Comparison of ENCODE assay signal across 1 cellular context in the genomic region with DNA sequence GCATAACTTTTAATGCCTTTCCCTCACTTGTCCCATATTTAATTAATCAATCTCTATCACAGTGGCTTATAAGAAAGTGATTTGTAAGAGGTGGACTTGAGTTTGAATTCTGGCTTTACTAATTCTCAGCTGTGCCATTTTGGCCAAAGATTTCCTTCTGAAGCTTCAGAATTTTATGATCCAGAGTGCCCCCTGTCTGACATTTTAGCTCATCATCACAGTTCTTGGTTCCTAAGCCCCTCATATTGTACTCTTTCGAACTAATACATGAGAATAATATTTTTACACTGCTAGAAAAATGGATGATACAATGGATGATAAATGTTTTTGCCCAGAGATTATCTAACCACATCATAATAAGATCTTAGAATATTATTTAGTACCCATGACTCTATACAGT.
TF ChIP-seq lines count a peak whose summit lies in the region.

No MANE protein-coding gene starts in this region.

TF ChIP-seq in WTC11, 78 proteins besides CTCF, POLR2A, EP300 and RAD21 (continued from another document):
- TF ChIP-seq, protein P1, sequence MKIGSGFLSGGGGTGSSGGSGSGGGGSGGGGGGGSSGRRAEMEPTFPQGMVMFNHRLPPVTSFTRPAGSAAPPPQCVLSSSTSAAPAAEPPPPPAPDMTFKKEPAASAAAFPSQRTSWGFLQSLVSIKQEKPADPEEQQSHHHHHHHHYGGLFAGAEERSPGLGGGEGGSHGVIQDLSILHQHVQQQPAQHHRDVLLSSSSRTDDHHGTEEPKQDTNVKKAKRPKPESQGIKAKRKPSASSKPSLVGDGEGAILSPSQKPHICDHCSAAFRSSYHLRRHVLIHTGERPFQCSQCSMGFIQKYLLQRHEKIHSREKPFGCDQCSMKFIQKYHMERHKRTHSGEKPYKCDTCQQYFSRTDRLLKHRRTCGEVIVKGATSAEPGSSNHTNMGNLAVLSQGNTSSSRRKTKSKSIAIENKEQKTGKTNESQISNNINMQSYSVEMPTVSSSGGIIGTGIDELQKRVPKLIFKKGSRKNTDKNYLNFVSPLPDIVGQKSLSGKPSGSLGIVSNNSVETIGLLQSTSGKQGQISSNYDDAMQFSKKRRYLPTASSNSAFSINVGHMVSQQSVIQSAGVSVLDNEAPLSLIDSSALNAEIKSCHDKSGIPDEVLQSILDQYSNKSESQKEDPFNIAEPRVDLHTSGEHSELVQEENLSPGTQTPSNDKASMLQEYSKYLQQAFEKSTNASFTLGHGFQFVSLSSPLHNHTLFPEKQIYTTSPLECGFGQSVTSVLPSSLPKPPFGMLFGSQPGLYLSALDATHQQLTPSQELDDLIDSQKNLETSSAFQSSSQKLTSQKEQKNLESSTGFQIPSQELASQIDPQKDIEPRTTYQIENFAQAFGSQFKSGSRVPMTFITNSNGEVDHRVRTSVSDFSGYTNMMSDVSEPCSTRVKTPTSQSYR (CRISPR knock-in tag; IDR thresholded peaks at IDR 0.05), result no peak
- TF ChIP-seq ELF4 (CRISPR knock-in tag; IDR thresholded peaks at IDR 0.05; ENCODE audit: low read depth) (no peak), ESRRA (CRISPR knock-in tag; IDR thresholded peaks at IDR 0.05; ENCODE audit: borderline replicate concordance) (no peak)
